30 cellular contexts compared by ENCODE assay signal in genomic region chr18:79863946-79864725, GRCh38.
A peak's percentile ranks its signal among the peaks of the same experiment; 100 is the strongest.
DNase-seq lines count a peak whose midpoint lies in the region; ATAC-seq and TF ChIP-seq lines count a peak whose summit lies in the region.
"Had no signal": no experiment of that assay in that cellular context is flagged by ENCODE, and none has a peak within 500 bp of the region (broad histone marks: within the 10 kb centered on the region; RNA-seq: fewer than 3 reads in every experiment).

No MANE protein-coding gene starts in this region.

- no peaks in the 10 kb centered on the region for H3K9me3 ChIP-seq in testis
- H3K9me3 ChIP-seq: neutrophil, prostate gland, right lobe of liver had no signal

- peak; percentile 8 for DNase-seq in activated T-cell treated with anti-CD3 and anti-CD28 coated beads, Interleukin-2, amount 50 U/mL, for 1 hour
- DNase-seq in activated T-cell treated with anti-CD3 and anti-CD28 coated beads for 4 hours (no peak), mesenteric fat pad (ENCODE audit: low spot score) (peak; percentile 67), testis (peak; percentile 12), amygdala (lab: John Stamatoyannopoulos, UW) (no peak), foreskin keratinocyte (no peak), DMS153 treated with DMSO at 0.1 percent for 48 hours (lab: John Stamatoyannopoulos, UW; ENCODE audit: unreplicated experiment) (no peak)
- DNase-seq in activated CD4-positive, alpha-beta memory T cell treated with anti-CD3 and anti-CD28 coated beads for 36 hours = peak; percentile 3
- DNase-seq: activated CD4-positive, alpha-beta T cell treated with anti-CD3 and anti-CD28 coated beads, Interleukin-2, amount 10 ng/mL, durations not matched to agents 24 days and 14 days; DND-41; GF-D8; GM23248; HFFc6; Kasumi-1; NCI-H1417 treated with DMSO at 0.1 percent for 48 hours; NCI-H2029 treated with DMSO at 0.1 percent for 48 hours; NCI-H526; SHP77 treated with DMSO at 0.1 percent for 48 hours; stimulated activated CD4-positive, alpha-beta T cell treated with anti-CD3 and anti-CD28 coated beads, Interleukin-12 subunit alpha, Interleukin-12 subunit beta, amount 100 ng/mL, for 4 hours; stimulated activated CD4-positive, alpha-beta T cell treated with anti-CD3 and anti-CD28 coated beads, Interleukin-4, amount 100 ng/mL, for 1 hour had no signal

- no peak for TF ChIP-seq CTCF in testis (IDR thresholded peaks at IDR 0.05)
- TF ChIP-seq CTCF in foreskin keratinocyte (conservative IDR thresholded peaks at IDR 0.05) = no peak

- 49 to 55% methylated on average over 16 to 83 of the region's 84 CpGs for WGBS in testis, 2 donors

- H3K36me3 ChIP-seq in testis (ENCODE audit: low read depth, missing control alignments) = no peaks in the 10 kb centered on the region
- H3K36me3 ChIP-seq: left lung, neutrophil, prostate gland, right lobe of liver had no signal

- no peak for ATAC-seq in foreskin keratinocyte
- ATAC-seq: A549; activated T-helper 17 cell treated with anti-CD3 and anti-CD28 coated beads, Interleukin-2, amount 50 U/mL, for 72 hours; left lung; Panc1 had no signal

- H3K4me1 ChIP-seq in testis (no peaks in the 10 kb centered on the region), foreskin keratinocyte (no peaks in the 10 kb centered on the region)
- H3K4me1 ChIP-seq: A549, left lung, prostate gland, right lobe of liver had no signal

- no peak for TF ChIP-seq POLR2A in testis (IDR thresholded peaks at IDR 0.05)

- intact Hi-C loops in activated CD4-positive, alpha-beta memory T cell treated with anti-CD3 and anti-CD28 coated beads for 36 hours (cut with micrococcal nuclease) = no loop called here
- intact Hi-C loops in testis (cut with DNase I; ENCODE audit: low total_unique reads) = no loop called here

- no peaks in the 10 kb centered on the region for H3K27me3 ChIP-seq in testis
- H3K27me3 ChIP-seq in foreskin keratinocyte = peaks cover 2% of the 10 kb centered on the region
- H3K27me3 ChIP-seq: neutrophil, right lobe of liver had no signal

- POLR2A ChIA-PET in activated CD4-positive, alpha-beta memory T cell treated with anti-CD3 and anti-CD28 coated beads for 36 hours (lab: Charles Lee) = no interaction called here

- no peak overlapping the region for H3K27ac Mint-ChIP-seq in activated CD4-positive, alpha-beta memory T cell treated with anti-CD3 and anti-CD28 coated beads for 36 hours
- H3K27ac Mint-ChIP-seq: activated CD4-positive, alpha-beta T cell treated with anti-CD3 and anti-CD28 coated beads, Interleukin-2, amount 10 ng/mL, durations not matched to agents 24 days and 14 days; activated naive CD4-positive, alpha-beta T cell treated with anti-CD3 and anti-CD28 coated beads, Interleukin-2, amount 50 U/mL, for 24 hours; activated T-helper 17 cell treated with anti-CD3 and anti-CD28 coated beads, Interleukin-2, amount 50 U/mL, for 72 hours; CD4-positive, alpha-beta T cell; HFFc6; T-helper 2 cell treated with Interferon-gamma antibody and Interleukin-4, amounts not matched to agents 5 μg/mL and 100 μg/mL, for 36 hours had no signal

- no peak overlapping the region for H3K4me3 Mint-ChIP-seq in activated CD4-positive, alpha-beta memory T cell treated with anti-CD3 and anti-CD28 coated beads for 36 hours
- H3K4me3 Mint-ChIP-seq: activated CD4-positive, alpha-beta T cell treated with anti-CD3 and anti-CD28 coated beads, Interleukin-2, amount 10 ng/mL, durations not matched to agents 24 days and 14 days; activated naive CD4-positive, alpha-beta T cell treated with anti-CD3 and anti-CD28 coated beads, Interleukin-2, amount 50 U/mL, for 24 hours; activated T-helper 17 cell treated with anti-CD3 and anti-CD28 coated beads, Interleukin-2, amount 50 U/mL, for 72 hours; CD4-positive, alpha-beta T cell; HFFc6; T-helper 2 cell treated with Interferon-gamma antibody and Interleukin-4, amounts not matched to agents 5 μg/mL and 100 μg/mL, for 36 hours had no signal

- no peaks in the 10 kb centered on the region for H3K36me3 Mint-ChIP-seq in activated CD4-positive, alpha-beta memory T cell treated with anti-CD3 and anti-CD28 coated beads for 36 hours

- peaks cover 2% of the 10 kb centered on the region for H3K27me3 Mint-ChIP-seq in activated CD4-positive, alpha-beta memory T cell treated with anti-CD3 and anti-CD28 coated beads for 36 hours
- H3K27me3 Mint-ChIP-seq: CD4-positive, alpha-beta T cell had no signal

- H3K4me1 Mint-ChIP-seq in activated CD4-positive, alpha-beta memory T cell treated with anti-CD3 and anti-CD28 coated beads for 36 hours (ENCODE audit: low read depth) = no peaks in the 10 kb centered on the region
- H3K4me1 Mint-ChIP-seq: activated CD4-positive, alpha-beta T cell treated with anti-CD3 and anti-CD28 coated beads, Interleukin-2, amount 10 ng/mL, durations not matched to agents 24 days and 14 days; activated naive CD4-positive, alpha-beta T cell treated with anti-CD3 and anti-CD28 coated beads, Interleukin-2, amount 50 U/mL, for 24 hours; activated T-helper 17 cell treated with anti-CD3 and anti-CD28 coated beads, Interleukin-2, amount 50 U/mL, for 72 hours had no signal

- no peak overlapping the region for H3K27ac ChIP-seq in testis
- no peak overlapping the region for H3K27ac ChIP-seq in foreskin keratinocyte
- H3K27ac ChIP-seq: A549, GM23248, left lung, neutrophil, prostate gland, right lobe of liver had no signal

- peak overlapping the region; percentile 9 to 29 for H3K4me3 ChIP-seq in testis
- H3K4me3 ChIP-seq: A549, GM23248, left lung, prostate gland, right lobe of liver had no signal

- H3K9me3 Mint-ChIP-seq in activated CD4-positive, alpha-beta memory T cell treated with anti-CD3 and anti-CD28 coated beads for 36 hours = peaks cover 12% of the 10 kb centered on the region
- H3K9me3 Mint-ChIP-seq: activated CD4-positive, alpha-beta T cell treated with anti-CD3 and anti-CD28 coated beads, Interleukin-2, amount 10 ng/mL, durations not matched to agents 24 days and 14 days had no signal

- CTCF ChIA-PET in activated CD4-positive, alpha-beta memory T cell treated with anti-CD3 and anti-CD28 coated beads for 36 hours (lab: Charles Lee) = interaction anchor here (1.0 kb wide), 1 partner anchor 290 kb away, joined by 3 read pairs; no protein-coding TSS in a partner anchor

Comparison
In these comparisons a context has a peak if more than half of its experiments do, and no peak if none do; other contexts are left out.
1. DNase-seq: peak in activated T-cell treated with anti-CD3 and anti-CD28 coated beads, Interleukin-2, amount 50 U/mL, for 1 hour (single experiment), activated CD4-positive, alpha-beta memory T cell treated with anti-CD3 and anti-CD28 coated beads for 36 hours (single experiment), mesenteric fat pad (single experiment) and testis (single experiment); none in activated T-cell treated with anti-CD3 and anti-CD28 coated beads for 4 hours (single experiment), amygdala (0 of 56), foreskin keratinocyte (0 of 2) and DMS153 treated with DMSO at 0.1 percent for 48 hours (single experiment).